ENCODE assay signal across 12 cellular contexts in genomic region chr10:99777918-99778716, GRCh38. TPM values are rescaled to one million over a fixed set of nuclear protein-coding genes. Genes with fewer than 3 reads are reported as not detected.
DNase-seq lines count a peak whose midpoint lies in the region; ATAC-seq and TF ChIP-seq lines count a peak whose summit lies in the region.
"Had no signal": no experiment of that assay in that cellular context is flagged by ENCODE, and none has a peak within 500 bp of the region (broad histone marks: within the 10 kb centered on the region; RNA-seq: fewer than 3 reads in every experiment).

No MANE protein-coding gene starts in this region.

- DNase-seq in MCF 10A (ENCODE audit: unreplicated experiment) (peak; percentile 65), breast epithelium (ENCODE audit: low spot score in 2 of 2) (no peak), PC-3 (no peak), hepatocyte (ENCODE audit: low spot score) (peak; percentile 19), BE2C (no peak), NCI-H1048 (lab: John Stamatoyannopoulos, UW) (no peak), RPMI8226 (no peak)
- DNase-seq: central memory CD4-positive, alpha-beta T cell; gastrocnemius medialis had no signal

- ATAC-seq in PC-3 = no peak
- no peak for ATAC-seq in GM21723 (IDR thresholded peaks at IDR 0.05; ENCODE audit: unreplicated experiment)

- H3K36me3 ChIP-seq in breast epithelium = no peaks in the 10 kb centered on the region
- H3K36me3 ChIP-seq in PC-3 (ENCODE audit: low read depth, low read length) = no peaks in the 10 kb centered on the region
- no peaks in the 10 kb centered on the region for H3K36me3 ChIP-seq in hepatocyte (replicated peaks; ENCODE audit: insufficient read depth, low read depth)
- H3K36me3 ChIP-seq in BE2C = no peaks in the 10 kb centered on the region
- H3K36me3 ChIP-seq: gastrocnemius medialis had no signal

- no peak for TF ChIP-seq CTCF in MCF 10A (IDR thresholded peaks at IDR 0.05; ENCODE audit: unreplicated experiment)
- no peak for TF ChIP-seq CTCF in breast epithelium (IDR thresholded peaks at IDR 0.05)
- no peak for TF ChIP-seq CTCF in PC-3 (conservative IDR thresholded peaks at IDR 0.05; ENCODE audit: low read depth, low read length)
- TF ChIP-seq CTCF in hepatocyte (IDR thresholded peaks at IDR 0.05; ENCODE audit: poor library complexity) = no peak
- TF ChIP-seq CTCF in BE2C (IDR thresholded peaks at IDR 0.05; ENCODE audit: low read depth, low read length) = no peak

- H3K36me3 Mint-ChIP-seq in MCF 10A (ENCODE audit: insufficient read depth, unreplicated experiment) = no peaks in the 10 kb centered on the region

- H4K20me1 ChIP-seq in PC-3 (ENCODE audit: low read length) (no peaks in the 10 kb centered on the region), hepatocyte (ENCODE audit: insufficient read depth, poor library complexity, severe bottlenecking) (no peaks in the 10 kb centered on the region)

- H3K4me3 Mint-ChIP-seq in MCF 10A (ENCODE audit: unreplicated experiment) = peak overlapping the region; percentile 30

- CTCF ChIA-PET in MCF 10A (lab: Yijun Ruan, JAX) (no interaction called here), PC-3 (lab: Charles Lee) (no interaction called here)

- H3K9me2 ChIP-seq in PC-3 (replicated peaks; ENCODE audit: low read length) (no peaks in the 10 kb centered on the region), hepatocyte (replicated peaks; ENCODE audit: insufficient read depth) (no peaks in the 10 kb centered on the region)

- H3K79me2 ChIP-seq in PC-3 (ENCODE audit: low read length) (no peaks in the 10 kb centered on the region), hepatocyte (no peaks in the 10 kb centered on the region)

- no peaks in the 10 kb centered on the region for H3K27me3 Mint-ChIP-seq in MCF 10A (ENCODE audit: insufficient read depth, unreplicated experiment)

- H3K27ac Mint-ChIP-seq in MCF 10A (ENCODE audit: low read depth, unreplicated experiment) = peak overlapping the region; percentile 93
- H3K27ac Mint-ChIP-seq: activated T-helper 2 cell treated with anti-CD3 and anti-CD28 coated beads, Interferon-gamma antibody, Interleukin-2, Interleukin-4, amounts not matched to agents 10 μg/mL and 5 μg/mL and 100 μg/mL, durations not matched to agents 14 hours and 24 hours and 36 hours had no signal

- TF ChIP-seq POLR2A in breast epithelium (IDR thresholded peaks at IDR 0.05) = no peak

- peak overlapping the region; percentile 94; the same call in 1 of the 2 replicates for H3K4me2 ChIP-seq in PC-3 (ENCODE audit: low read length)
- H3K4me2 ChIP-seq in hepatocyte = no peak overlapping the region

- no TSS peak for BruUV-seq in MCF 10A (replicated peaks; lab: Mats Ljungman, UMichigan)
- BruUV-seq in PC-3 (replicated peaks; lab: Mats Ljungman, UMichigan) = no TSS peak

- no peaks in the 10 kb centered on the region for H3K9me3 Mint-ChIP-seq in MCF 10A (ENCODE audit: unreplicated experiment)
- H3K9me3 Mint-ChIP-seq: activated T-helper 2 cell treated with anti-CD3 and anti-CD28 coated beads, Interferon-gamma antibody, Interleukin-2, Interleukin-4, amounts not matched to agents 10 μg/mL and 5 μg/mL and 100 μg/mL, durations not matched to agents 14 hours and 24 hours and 36 hours had no signal

- H3K9me3 ChIP-seq in breast epithelium (no peaks in the 10 kb centered on the region), PC-3 (ENCODE audit: low read length) (no peaks in the 10 kb centered on the region), hepatocyte (ENCODE audit: low read depth) (no peaks in the 10 kb centered on the region), BE2C (no peaks in the 10 kb centered on the region)
- H3K9me3 ChIP-seq: gastrocnemius medialis had no signal

- no peak overlapping the region for H2AFZ ChIP-seq in PC-3 (ENCODE audit: low read length)
- no peak overlapping the region for H2AFZ ChIP-seq in hepatocyte

- no peak overlapping the region for H3K4me3 ChIP-seq in breast epithelium
- H3K4me3 ChIP-seq in PC-3 (ENCODE audit: low read length) = no peak overlapping the region
- H3K4me3 ChIP-seq in hepatocyte = no peak overlapping the region
- H3K4me3 ChIP-seq in BE2C (ENCODE audit: low read depth, low read length) = no peak overlapping the region
- H3K4me3 ChIP-seq: gastrocnemius medialis had no signal

- intact Hi-C loops in MCF 10A (cut with micrococcal nuclease) (no loop called here), breast epithelium (cut with DNase I; ENCODE audit: low total_unique reads) (no loop called here), PC-3 (cut with micrococcal nuclease) (loop anchor here (5.0 kb wide), 2 partner anchors 36 to 54 kb away; no protein-coding TSS in a partner anchor)

- H3K4me1 ChIP-seq in breast epithelium (no peaks in the 10 kb centered on the region), PC-3 (ENCODE audit: insufficient read depth, low read length) (peaks cover 59% of the 10 kb centered on the region), hepatocyte (ENCODE audit: insufficient read depth) (peaks cover 54% of the 10 kb centered on the region), BE2C (peaks cover 7% of the 10 kb centered on the region)

- no peaks in the 10 kb centered on the region for H3K27me3 ChIP-seq in breast epithelium
- no peaks in the 10 kb centered on the region for H3K27me3 ChIP-seq in PC-3 (ENCODE audit: low read length)
- H3K27me3 ChIP-seq in hepatocyte = no peaks in the 10 kb centered on the region
- no peaks in the 10 kb centered on the region for H3K27me3 ChIP-seq in BE2C
- H3K27me3 ChIP-seq: gastrocnemius medialis had no signal

- no peak overlapping the region for H3K27ac ChIP-seq in breast epithelium
- H3K27ac ChIP-seq in PC-3 (ENCODE audit: low read length) = peak overlapping the region; percentile 97
- peak overlapping the region; percentile 98 for H3K27ac ChIP-seq in hepatocyte
- H3K27ac ChIP-seq: VCaP had no signal

- 85% methylated on average over 1 of the region's 1 CpG for WGBS in hepatocyte (ENCODE audit: low lambda C conversion rate, missing lambda C conversion rate)

- POLR2A ChIA-PET in MCF 10A (lab: Yijun Ruan, JAX) = interaction anchor here (0.7 to 10.4 kb wide), 5 partner anchors 10 to 387 kb away, joined by 3 to 129 read pairs (median 5); partner anchors contain the start of genes COX15 and CUTC
- POLR2A ChIA-PET in PC-3 (lab: Charles Lee; ENCODE audit: unreplicated experiment) = no interaction called here

- peaks cover 12% of the 10 kb centered on the region for H3F3A ChIP-seq in PC-3 (ENCODE audit: low read length, unreplicated experiment)

- H3K9ac ChIP-seq in PC-3 (ENCODE audit: low read length) = no peak overlapping the region

- H3K4me1 Mint-ChIP-seq in MCF 10A (ENCODE audit: insufficient read depth, unreplicated experiment) = peaks cover 50% of the 10 kb centered on the region

RNA-seq across cellular contexts. Expression of gene ABCC2, which starts 4.3 kb away (rescaled TPM):
- total RNA-seq in MCF 10A (2022) (6.3 and 7.4 TPM in 2 replicates), breast epithelium (1 to 10 TPM; 2.0 to 3.1 (median 2.1) TPM), PC-3 (2014; rRNA removed) (0.35 and 2.4 TPM in 2 replicates), hepatocyte (56.7 and 63.1 TPM in 2 replicates)
- polyA plus RNA-seq in hepatocyte = 27.4 and 29.7 TPM in 2 replicates
- polyA plus RNA-seq in BE2C (2012; ENCODE audit: insufficient read depth, insufficient read length, low read depth) = 1.2 TPM

RNA-seq across cellular contexts. Expression of gene CUTC, which starts 46.1 kb away (rescaled TPM):
- total RNA-seq in MCF 10A (2022) (11.9 and 15.0 TPM in 2 replicates), breast epithelium (10 to 100 TPM; 23.4 to 81.0 (median 33.4) TPM), PC-3 (2014; rRNA removed) (10.2 and 14.5 TPM in 2 replicates), hepatocyte (21.6 and 33.8 TPM in 2 replicates)
- polyA plus RNA-seq in hepatocyte = 26.3 and 29.4 TPM in 2 replicates
- polyA plus RNA-seq in BE2C (2012; ENCODE audit: insufficient read depth, insufficient read length, low read depth) = 30.1 TPM

RNA-seq across cellular contexts. Expression of gene COX15, which starts 46.2 kb away (rescaled TPM):
- total RNA-seq in MCF 10A (2022) (50.7 and 55.3 TPM in 2 replicates), breast epithelium (10 to 100 TPM; 28.2 to 38.3 (median 32.2) TPM), PC-3 (2014; rRNA removed) (16.6 and 24.6 TPM in 2 replicates), hepatocyte (30.5 and 42.0 TPM in 2 replicates)
- polyA plus RNA-seq in hepatocyte = 26.8 and 28.5 TPM in 2 replicates
- polyA plus RNA-seq in BE2C (2012; ENCODE audit: insufficient read depth, insufficient read length, low read depth) = 16.8 TPM

Comparison
In these comparisons a context has a peak if more than half of its experiments do, and no peak if none do; other contexts are left out.
1. DNase-seq: peak in MCF 10A (single experiment) and hepatocyte (single experiment); none in breast epithelium (0 of 2), PC-3 (single experiment), BE2C (single experiment), NCI-H1048 (single experiment) and RPMI8226 (single experiment).
2. H3K27ac ChIP-seq: peak in PC-3 (single experiment) and hepatocyte (single experiment); none in breast epithelium (0 of 2).